In genomic region chr17:43068570-43069367, GRCh38 we compare ENCODE assay signal across 1 cellular context.
TF ChIP-seq lines count a peak whose summit lies in the region.

No MANE protein-coding gene starts in this region.

TF ChIP-seq in HepG2, 621 proteins besides CTCF, POLR2A, EP300 and RAD21 (continued from another document and continues in another):
- peak; percentile 73; the same call in 1 of the 2 replicates for TF ChIP-seq HMGXB3 (CRISPR knock-in tag; IDR thresholded peaks at IDR 0.05; ENCODE audit: borderline replicate concordance)
- TF ChIP-seq ZNF850 (CRISPR knock-in tag; conservative IDR thresholded peaks at IDR 0.05): no peak
- peak; percentile 80 for TF ChIP-seq KMT2B (CRISPR knock-in tag; IDR thresholded peaks at IDR 0.05)
- peak; percentile 95 for TF ChIP-seq ZNF614 (CRISPR knock-in tag; IDR thresholded peaks at IDR 0.05; ENCODE audit: borderline replicate concordance)
- TF ChIP-seq ATRX (CRISPR knock-in tag; IDR thresholded peaks at IDR 0.05; ENCODE audit: borderline replicate concordance): no peak
- TF ChIP-seq EED (CRISPR knock-in tag; IDR thresholded peaks at IDR 0.05): no peak
- 0 out of 2 replicates have a peak, but pooled peaks have one; percentile 20 for TF ChIP-seq UBTF (CRISPR knock-in tag; IDR thresholded peaks at IDR 0.05)
- 0 out of 4 replicates have a peak, but pooled peaks of 1 of the 2 experiments have one; percentile 36 for TF ChIP-seq REST (IDR thresholded peaks at IDR 0.05; ENCODE audit: borderline replicate concordance in 1 of 2, low read depth in 1 of 2, low read length in 2 of 2)
- TF ChIP-seq ZFP62 (CRISPR knock-in tag; IDR thresholded peaks at IDR 0.05): no peak
- no peak for TF ChIP-seq HNRNPUL1 (IDR thresholded peaks at IDR 0.05; ENCODE audit: low read depth, low read length)
- peak; percentile 95 for TF ChIP-seq ZMYM4 (CRISPR knock-in tag; IDR thresholded peaks at IDR 0.05)
- TF ChIP-seq HOXD1 (CRISPR knock-in tag; IDR thresholded peaks at IDR 0.05): peak; percentile 84; the same call in 1 of the 2 replicates
- peak; percentile 89 for TF ChIP-seq KAT7 (CRISPR knock-in tag; IDR thresholded peaks at IDR 0.05; ENCODE audit: borderline replicate concordance)
- TF ChIP-seq ZNF792 (CRISPR knock-in tag; IDR thresholded peaks at IDR 0.05): peak; percentile 81; the same call in 1 of the 2 replicates
- 0 out of 2 replicates have a peak, but pooled peaks have one; percentile 65 for TF ChIP-seq ZNF235 (CRISPR knock-in tag; IDR thresholded peaks at IDR 0.05; ENCODE audit: borderline replicate concordance)
- peak; percentile 60; the same call in 1 of the 2 replicates for TF ChIP-seq MEIS1 (CRISPR knock-in tag; IDR thresholded peaks at IDR 0.05; ENCODE audit: borderline replicate concordance)
- peak; percentile 100 for TF ChIP-seq ZBTB37 (CRISPR knock-in tag; IDR thresholded peaks at IDR 0.05)
- TF ChIP-seq MEF2D (CRISPR knock-in tag; IDR thresholded peaks at IDR 0.05): peak; percentile 86
- 0 out of 2 replicates have a peak, but pooled peaks have one; percentile 8 for TF ChIP-seq ZKSCAN1 (IDR thresholded peaks at IDR 0.05; ENCODE audit: low read length)
- 0 out of 2 replicates have a peak, but pooled peaks have one; percentile 17 for TF ChIP-seq ZBTB2 (CRISPR knock-in tag; IDR thresholded peaks at IDR 0.05; ENCODE audit: low read depth)
- TF ChIP-seq ZBTB25 (CRISPR knock-in tag; IDR thresholded peaks at IDR 0.05): peak; percentile 97
- TF ChIP-seq CHD4 (IDR thresholded peaks at IDR 0.05; ENCODE audit: borderline replicate concordance, low read length): peak; percentile 57; the same call in 1 of the 2 replicates
- TF ChIP-seq ERF (CRISPR knock-in tag; IDR thresholded peaks at IDR 0.05): peak; percentile 87
- TF ChIP-seq ZNF317 (CRISPR knock-in tag; IDR thresholded peaks at IDR 0.05): peak; percentile 88
- TF ChIP-seq SSRP1 (CRISPR knock-in tag; IDR thresholded peaks at IDR 0.05): peak; percentile 83; the same call in 1 of the 2 replicates
- TF ChIP-seq BHLHE40 (IDR thresholded peaks at IDR 0.05; ENCODE audit: low read length): peak; percentile 60
- peak; percentile 83 for TF ChIP-seq SKI (IDR thresholded peaks at IDR 0.05; ENCODE audit: partially characterized antibody)
- no peak for TF ChIP-seq BCL3 (CRISPR knock-in tag; IDR thresholded peaks at IDR 0.05)
- TF ChIP-seq AKAP8 (CRISPR knock-in tag; IDR thresholded peaks at IDR 0.05): peak; percentile 74; the same call in 1 of the 2 replicates
- TF ChIP-seq ZBTB43 (CRISPR knock-in tag; conservative IDR thresholded peaks at IDR 0.05): no peak; the same call in 1 of the 2 replicates
- TF ChIP-seq NRL (CRISPR knock-in tag; IDR thresholded peaks at IDR 0.05; ENCODE audit: borderline replicate concordance): no peak
- TF ChIP-seq ZMYM2 (CRISPR knock-in tag; IDR thresholded peaks at IDR 0.05): peak; percentile 67
- peak; percentile 95 for TF ChIP-seq HDAC2 (CRISPR knock-in tag; IDR thresholded peaks at IDR 0.05)
- 0 out of 2 replicates have a peak, but pooled peaks have one; percentile 28 for TF ChIP-seq ZNF34 (CRISPR knock-in tag; IDR thresholded peaks at IDR 0.05; ENCODE audit: borderline replicate concordance)
- TF ChIP-seq ZBTB39 (CRISPR knock-in tag; IDR thresholded peaks at IDR 0.05): 0 out of 2 replicates have a peak, but pooled peaks have one; percentile 55
- TF ChIP-seq SMYD3 (CRISPR knock-in tag; IDR thresholded peaks at IDR 0.05): 0 out of 2 replicates have a peak, but pooled peaks have one; percentile 74
- peak; percentile 89; the same call in 1 of the 2 replicates for TF ChIP-seq MYPOP (CRISPR knock-in tag; IDR thresholded peaks at IDR 0.05)
- peak; percentile 62; the same call in 1 of the 3 replicates for TF ChIP-seq MXI1 (IDR thresholded peaks at IDR 0.05; ENCODE audit: borderline replicate concordance, low read depth, low read length)
